1 cellular context compared by ENCODE assay signal in the genomic region with DNA sequence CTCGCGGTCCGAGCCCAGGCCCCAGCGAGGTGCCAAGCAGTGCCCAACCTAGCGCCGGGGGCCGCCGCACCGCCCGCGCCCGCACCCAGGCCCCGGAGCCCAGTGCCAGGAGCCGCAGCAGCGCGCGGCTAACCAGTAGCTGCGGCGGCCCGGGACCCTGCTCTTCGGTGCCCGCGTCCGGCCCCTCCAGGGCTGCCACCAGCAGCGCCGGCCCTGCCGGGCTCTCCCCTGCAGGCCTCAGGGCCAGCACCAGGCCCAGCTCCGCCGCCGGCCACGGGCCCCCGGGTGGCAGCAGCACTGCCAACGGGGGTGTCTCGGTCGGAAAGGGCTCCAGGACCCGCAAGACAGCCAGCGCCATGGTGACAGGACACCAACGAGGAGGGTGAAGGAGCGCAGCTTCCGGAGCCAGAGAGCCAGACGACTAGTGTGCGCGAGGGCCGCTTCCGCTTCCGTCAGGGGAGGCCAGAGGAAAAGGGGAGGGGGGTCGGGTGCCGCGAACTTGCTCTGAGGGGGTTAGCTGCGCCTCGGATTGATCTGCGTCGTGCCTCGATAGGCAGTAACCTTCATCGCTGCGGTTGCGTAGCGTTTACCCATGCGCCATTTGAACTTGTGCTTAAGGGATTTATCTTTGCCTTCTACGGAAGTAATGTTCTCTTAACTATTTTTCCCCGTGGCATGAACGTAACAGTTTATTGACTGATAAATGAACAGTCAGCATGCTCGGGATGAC.
TF ChIP-seq lines count a peak whose summit lies in the region.

TSS of gene PEX6 (minus strand) at position 389 of the 730 bp plus-strand sequence. CDS start at position 358, 31 bp downstream.

TF ChIP-seq in HepG2, 621 proteins besides CTCF, POLR2A, EP300 and RAD21 (continued from another document and continues in another):
- TF ChIP-seq ZBTB21 (CRISPR knock-in tag; IDR thresholded peaks at IDR 0.05) (peak; percentile 81; the same call in 1 of the 2 replicates), ZNF562 (CRISPR knock-in tag; IDR thresholded peaks at IDR 0.05; ENCODE audit: borderline replicate concordance) (0 out of 2 replicates have a peak, but pooled peaks have one; percentile 39), CHD2 (IDR thresholded peaks at IDR 0.05; ENCODE audit: low read depth, low read length) (no peak), HES4 (CRISPR knock-in tag; IDR thresholded peaks at IDR 0.05; ENCODE audit: borderline replicate concordance) (peak; percentile 85), DR1 (CRISPR knock-in tag; IDR thresholded peaks at IDR 0.05) (peak; percentile 72; the same call in 1 of the 2 replicates), ZBTB7A (CRISPR knock-in tag; IDR thresholded peaks at IDR 0.05) (0 out of 2 replicates have a peak, but pooled peaks have one; percentile 43), SYNCRIP (IDR thresholded peaks at IDR 0.05; ENCODE audit: insufficient read depth, low read depth, low read length) (no peak), MBNL3 (CRISPR knock-in tag; conservative IDR thresholded peaks at IDR 0.05) (no peak), AHR (CRISPR knock-in tag; IDR thresholded peaks at IDR 0.05) (peak; percentile 90; the same call in 1 of the 2 replicates), SIN3B (IDR thresholded peaks at IDR 0.05; ENCODE audit: low read length) (no peak), TGIF2 (CRISPR knock-in tag; IDR thresholded peaks at IDR 0.05) (peak; percentile 84), ZNF800 (CRISPR knock-in tag; IDR thresholded peaks at IDR 0.05) (peak; percentile 68), HOXD1 (CRISPR knock-in tag; IDR thresholded peaks at IDR 0.05) (no peak), EEA1 (CRISPR knock-in tag; IDR thresholded peaks at IDR 0.05; ENCODE audit: borderline replicate concordance) (0 out of 2 replicates have a peak, but pooled peaks have one; percentile 13), SMARCE1 (IDR thresholded peaks at IDR 0.05; ENCODE audit: borderline replicate concordance) (no peak), ZNF709 (CRISPR knock-in tag; IDR thresholded peaks at IDR 0.05) (peak; percentile 90), CCDC6 (CRISPR knock-in tag; IDR thresholded peaks at IDR 0.05) (no peak; the same call in 1 of the 2 replicates), ZSCAN31 (CRISPR knock-in tag; IDR thresholded peaks at IDR 0.05; ENCODE audit: low read depth) (peak; percentile 63; the same call in 1 of the 2 replicates), HMG20A (CRISPR knock-in tag; IDR thresholded peaks at IDR 0.05; ENCODE audit: borderline replicate concordance) (no peak; the same call in 1 of the 2 replicates), ZNF556 (CRISPR knock-in tag; IDR thresholded peaks at IDR 0.05; ENCODE audit: borderline replicate concordance) (no peak; the same call in 1 of the 2 replicates), ZBTB2 (CRISPR knock-in tag; IDR thresholded peaks at IDR 0.05; ENCODE audit: low read depth) (0 out of 2 replicates have a peak, but pooled peaks have one; percentile 66), ESRRA (CRISPR knock-in tag; IDR thresholded peaks at IDR 0.05; ENCODE audit: low read depth) (no peak), E2F1 (CRISPR knock-in tag; IDR thresholded peaks at IDR 0.05) (no peak), ZFP82 (CRISPR knock-in tag; IDR thresholded peaks at IDR 0.05; ENCODE audit: borderline replicate concordance) (peak; percentile 82), NFE2 (CRISPR knock-in tag; IDR thresholded peaks at IDR 0.05) (0 out of 2 replicates have a peak, but pooled peaks have one; percentile 25), HNF4A (CRISPR knock-in tag; IDR thresholded peaks at IDR 0.05) (no peak), GATAD2A (CRISPR knock-in tag; IDR thresholded peaks at IDR 0.05) (peak; percentile 81), MEIS2 (CRISPR knock-in tag; IDR thresholded peaks at IDR 0.05) (no peak; the same call in 1 of the 2 replicates), FIP1L1 (IDR thresholded peaks at IDR 0.05; ENCODE audit: borderline replicate concordance, insufficient read depth, low read depth, low read length) (peak; percentile 93), SALL1 (CRISPR knock-in tag; IDR thresholded peaks at IDR 0.05) (peak; percentile 86), KDM5A (IDR thresholded peaks at IDR 0.05; ENCODE audit: borderline replicate concordance, low read length) (peak; percentile 72), ATRX (CRISPR knock-in tag; IDR thresholded peaks at IDR 0.05; ENCODE audit: borderline replicate concordance) (no peak), GABPA (IDR thresholded peaks at IDR 0.05; ENCODE audit: low read depth, low read length) (peak; percentile 94), GABPA (CRISPR knock-in tag; IDR thresholded peaks at IDR 0.05; ENCODE audit: low read depth) (peak; percentile 97), ZFP36 (IDR thresholded peaks at IDR 0.05; ENCODE audit: borderline replicate concordance, low read depth, low read length, partially characterized antibody) (no peak), FOXK2 (IDR thresholded peaks at IDR 0.05) (no peak), ZNF678 (CRISPR knock-in tag; IDR thresholded peaks at IDR 0.05) (no peak), GPN1 (CRISPR knock-in tag; IDR thresholded peaks at IDR 0.05; ENCODE audit: borderline replicate concordance) (no peak)
- TF ChIP-seq, protein P1, sequence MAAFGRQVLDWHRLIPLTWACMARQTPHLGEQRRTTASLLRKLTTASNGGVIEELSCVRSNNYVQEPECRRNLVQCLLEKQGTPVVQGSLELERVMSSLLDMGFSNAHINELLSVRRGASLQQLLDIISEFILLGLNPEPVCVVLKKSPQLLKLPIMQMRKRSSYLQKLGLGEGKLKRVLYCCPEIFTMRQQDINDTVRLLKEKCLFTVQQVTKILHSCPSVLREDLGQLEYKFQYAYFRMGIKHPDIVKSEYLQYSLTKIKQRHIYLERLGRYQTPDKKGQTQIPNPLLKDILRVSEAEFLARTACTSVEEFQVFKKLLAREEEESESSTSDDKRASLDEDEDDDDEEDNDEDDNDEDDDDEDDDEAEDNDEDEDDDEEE (CRISPR knock-in tag; IDR thresholded peaks at IDR 0.05): peak; percentile 95
- TF ChIP-seq, protein P2, sequence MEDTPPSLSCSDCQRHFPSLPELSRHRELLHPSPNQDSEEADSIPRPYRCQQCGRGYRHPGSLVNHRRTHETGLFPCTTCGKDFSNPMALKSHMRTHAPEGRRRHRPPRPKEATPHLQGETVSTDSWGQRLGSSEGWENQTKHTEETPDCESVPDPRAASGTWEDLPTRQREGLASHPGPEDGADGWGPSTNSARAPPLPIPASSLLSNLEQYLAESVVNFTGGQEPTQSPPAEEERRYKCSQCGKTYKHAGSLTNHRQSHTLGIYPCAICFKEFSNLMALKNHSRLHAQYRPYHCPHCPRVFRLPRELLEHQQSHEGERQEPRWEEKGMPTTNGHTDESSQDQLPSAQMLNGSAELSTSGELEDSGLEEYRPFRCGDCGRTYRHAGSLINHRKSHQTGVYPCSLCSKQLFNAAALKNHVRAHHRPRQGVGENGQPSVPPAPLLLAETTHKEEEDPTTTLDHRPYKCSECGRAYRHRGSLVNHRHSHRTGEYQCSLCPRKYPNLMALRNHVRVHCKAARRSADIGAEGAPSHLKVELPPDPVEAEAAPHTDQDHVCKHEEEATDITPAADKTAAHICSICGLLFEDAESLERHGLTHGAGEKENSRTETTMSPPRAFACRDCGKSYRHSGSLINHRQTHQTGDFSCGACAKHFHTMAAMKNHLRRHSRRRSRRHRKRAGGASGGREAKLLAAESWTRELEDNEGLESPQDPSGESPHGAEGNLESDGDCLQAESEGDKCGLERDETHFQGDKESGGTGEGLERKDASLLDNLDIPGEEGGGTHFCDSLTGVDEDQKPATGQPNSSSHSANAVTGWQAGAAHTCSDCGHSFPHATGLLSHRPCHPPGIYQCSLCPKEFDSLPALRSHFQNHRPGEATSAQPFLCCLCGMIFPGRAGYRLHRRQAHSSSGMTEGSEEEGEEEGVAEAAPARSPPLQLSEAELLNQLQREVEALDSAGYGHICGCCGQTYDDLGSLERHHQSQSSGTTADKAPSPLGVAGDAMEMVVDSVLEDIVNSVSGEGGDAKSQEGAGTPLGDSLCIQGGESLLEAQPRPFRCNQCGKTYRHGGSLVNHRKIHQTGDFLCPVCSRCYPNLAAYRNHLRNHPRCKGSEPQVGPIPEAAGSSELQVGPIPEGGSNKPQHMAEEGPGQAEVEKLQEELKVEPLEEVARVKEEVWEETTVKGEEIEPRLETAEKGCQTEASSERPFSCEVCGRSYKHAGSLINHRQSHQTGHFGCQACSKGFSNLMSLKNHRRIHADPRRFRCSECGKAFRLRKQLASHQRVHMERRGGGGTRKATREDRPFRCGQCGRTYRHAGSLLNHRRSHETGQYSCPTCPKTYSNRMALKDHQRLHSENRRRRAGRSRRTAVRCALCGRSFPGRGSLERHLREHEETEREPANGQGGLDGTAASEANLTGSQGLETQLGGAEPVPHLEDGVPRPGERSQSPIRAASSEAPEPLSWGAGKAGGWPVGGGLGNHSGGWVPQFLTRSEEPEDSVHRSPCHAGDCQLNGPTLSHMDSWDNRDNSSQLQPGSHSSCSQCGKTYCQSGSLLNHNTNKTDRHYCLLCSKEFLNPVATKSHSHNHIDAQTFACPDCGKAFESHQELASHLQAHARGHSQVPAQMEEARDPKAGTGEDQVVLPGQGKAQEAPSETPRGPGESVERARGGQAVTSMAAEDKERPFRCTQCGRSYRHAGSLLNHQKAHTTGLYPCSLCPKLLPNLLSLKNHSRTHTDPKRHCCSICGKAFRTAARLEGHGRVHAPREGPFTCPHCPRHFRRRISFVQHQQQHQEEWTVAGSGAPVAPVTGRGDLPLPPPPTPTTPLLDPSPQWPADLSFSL (CRISPR knock-in tag; IDR thresholded peaks at IDR 0.05): 0 out of 2 replicates have a peak, but pooled peaks have one; percentile 21
- TF ChIP-seq, protein P3, sequence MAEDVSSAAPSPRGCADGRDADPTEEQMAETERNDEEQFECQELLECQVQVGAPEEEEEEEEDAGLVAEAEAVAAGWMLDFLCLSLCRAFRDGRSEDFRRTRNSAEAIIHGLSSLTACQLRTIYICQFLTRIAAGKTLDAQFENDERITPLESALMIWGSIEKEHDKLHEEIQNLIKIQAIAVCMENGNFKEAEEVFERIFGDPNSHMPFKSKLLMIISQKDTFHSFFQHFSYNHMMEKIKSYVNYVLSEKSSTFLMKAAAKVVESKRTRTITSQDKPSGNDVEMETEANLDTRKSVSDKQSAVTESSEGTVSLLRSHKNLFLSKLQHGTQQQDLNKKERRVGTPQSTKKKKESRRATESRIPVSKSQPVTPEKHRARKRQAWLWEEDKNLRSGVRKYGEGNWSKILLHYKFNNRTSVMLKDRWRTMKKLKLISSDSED (CRISPR knock-in tag; IDR thresholded peaks at IDR 0.05): no peak
- TF ChIP-seq, protein P4, sequence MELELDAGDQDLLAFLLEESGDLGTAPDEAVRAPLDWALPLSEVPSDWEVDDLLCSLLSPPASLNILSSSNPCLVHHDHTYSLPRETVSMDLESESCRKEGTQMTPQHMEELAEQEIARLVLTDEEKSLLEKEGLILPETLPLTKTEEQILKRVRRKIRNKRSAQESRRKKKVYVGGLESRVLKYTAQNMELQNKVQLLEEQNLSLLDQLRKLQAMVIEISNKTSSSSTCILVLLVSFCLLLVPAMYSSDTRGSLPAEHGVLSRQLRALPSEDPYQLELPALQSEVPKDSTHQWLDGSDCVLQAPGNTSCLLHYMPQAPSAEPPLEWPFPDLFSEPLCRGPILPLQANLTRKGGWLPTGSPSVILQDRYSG (CRISPR knock-in tag; IDR thresholded peaks at IDR 0.05): no peak
- TF ChIP-seq, protein P5, sequence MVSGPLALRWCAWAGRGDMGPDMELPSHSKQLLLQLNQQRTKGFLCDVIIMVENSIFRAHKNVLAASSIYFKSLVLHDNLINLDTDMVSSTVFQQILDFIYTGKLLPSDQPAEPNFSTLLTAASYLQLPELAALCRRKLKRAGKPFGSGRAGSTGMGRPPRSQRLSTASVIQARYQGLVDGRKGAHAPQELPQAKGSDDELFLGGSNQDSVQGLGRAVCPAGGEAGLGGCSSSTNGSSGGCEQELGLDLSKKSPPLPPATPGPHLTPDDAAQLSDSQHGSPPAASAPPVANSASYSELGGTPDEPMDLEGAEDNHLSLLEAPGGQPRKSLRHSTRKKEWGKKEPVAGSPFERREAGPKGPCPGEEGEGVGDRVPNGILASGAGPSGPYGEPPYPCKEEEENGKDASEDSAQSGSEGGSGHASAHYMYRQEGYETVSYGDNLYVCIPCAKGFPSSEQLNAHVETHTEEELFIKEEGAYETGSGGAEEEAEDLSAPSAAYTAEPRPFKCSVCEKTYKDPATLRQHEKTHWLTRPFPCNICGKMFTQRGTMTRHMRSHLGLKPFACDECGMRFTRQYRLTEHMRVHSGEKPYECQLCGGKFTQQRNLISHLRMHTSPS (CRISPR knock-in tag; IDR thresholded peaks at IDR 0.05; ENCODE audit: low read depth): no peak
- TF ChIP-seq, protein P6, sequence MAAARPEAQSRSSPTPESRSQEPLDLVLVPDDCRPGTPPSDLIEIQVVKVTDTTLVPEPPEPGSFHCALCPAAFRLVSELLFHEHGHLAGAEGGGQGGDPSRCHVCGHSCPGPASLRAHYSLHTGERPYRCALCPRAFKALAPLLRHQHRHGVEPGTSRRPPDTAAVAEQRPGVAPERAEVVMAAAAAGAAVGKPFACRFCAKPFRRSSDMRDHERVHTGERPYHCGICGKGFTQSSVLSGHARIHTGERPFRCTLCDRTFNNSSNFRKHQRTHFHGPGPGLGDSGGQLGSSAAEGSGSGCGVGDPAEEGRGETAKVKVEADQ (CRISPR knock-in tag; IDR thresholded peaks at IDR 0.05; ENCODE audit: borderline replicate concordance): peak; percentile 89
